Comparison of ENCODE assay signal across 8 cellular contexts in genomic region chr5:177592010-177592834, GRCh38. TPM values are rescaled to one million over a fixed set of nuclear protein-coding genes. Genes with fewer than 3 reads are reported as not detected.
DNase-seq lines count a peak whose midpoint lies in the region; ATAC-seq and TF ChIP-seq lines count a peak whose summit lies in the region.

Gene TMED9 (plus strand): TSS chr5:177592203. CDS start chr5:177592215, 12 bp downstream.

- peak within 1 kb of the TSS; percentile 98 for H3K4me3 Mint-ChIP-seq in activated CD4-positive, alpha-beta T cell treated with anti-CD3 and anti-CD28 coated beads for 36 hours
- H3K4me3 Mint-ChIP-seq in chondrocyte (ENCODE audit: unreplicated experiment), result peak within 1 kb of the TSS; percentile 100

- peaks cover 42% of the 10 kb centered on the region for H3K36me3 Mint-ChIP-seq in activated CD4-positive, alpha-beta T cell treated with anti-CD3 and anti-CD28 coated beads for 36 hours (ENCODE audit: low read depth)
- peaks cover 22% of the 10 kb centered on the region for H3K36me3 Mint-ChIP-seq in chondrocyte (ENCODE audit: low read depth)

- peak within 1 kb of the TSS; percentile 99 for H3K27ac Mint-ChIP-seq in activated CD4-positive, alpha-beta T cell treated with anti-CD3 and anti-CD28 coated beads for 36 hours
- peak within 1 kb of the TSS; percentile 100 for H3K27ac Mint-ChIP-seq in chondrocyte (ENCODE audit: unreplicated experiment)

- peaks cover 6% of the 10 kb centered on the region for H3K27me3 ChIP-seq in kidney epithelial cell (ENCODE audit: control insufficient read depth, insufficient read depth, low read length)

- peaks cover 5% of the 10 kb centered on the region for H3K27me3 Mint-ChIP-seq in activated CD4-positive, alpha-beta T cell treated with anti-CD3 and anti-CD28 coated beads for 36 hours
- peaks cover 23% of the 10 kb centered on the region for H3K27me3 Mint-ChIP-seq in chondrocyte (ENCODE audit: low read depth)

- peak within 1 kb of the TSS; percentile 98 for H3K4me3 ChIP-seq in AG04449 (ENCODE audit: low read depth, low read length)
- peak within 1 kb of the TSS; percentile 98 for H3K4me3 ChIP-seq in kidney epithelial cell (ENCODE audit: low read depth, low read length)

- peak; percentile 85 for ATAC-seq in GM18858 (IDR thresholded peaks at IDR 0.05; ENCODE audit: unreplicated experiment)
- peak; percentile 91 for ATAC-seq in HG03066 (IDR thresholded peaks at IDR 0.05; ENCODE audit: low read depth, unreplicated experiment)
- peak; percentile 97 for ATAC-seq in activated CD4-positive, alpha-beta T cell treated with anti-CD3 and anti-CD28 coated beads for 36 hours

- TF ChIP-seq CTCF in AG04449 (IDR thresholded peaks at IDR 0.05; ENCODE audit: insufficient read depth, low read length, missing control alignments), result no peak
- peak; percentile 26 for TF ChIP-seq CTCF in chondrocyte (IDR thresholded peaks at IDR 0.05)
- no peak for TF ChIP-seq CTCF in kidney epithelial cell (IDR thresholded peaks at IDR 0.05; ENCODE audit: insufficient read depth, low read length, poor library complexity, severe bottlenecking)

- CTCF ChIA-PET in AG04449 (lab: Yijun Ruan, JAX), result interaction anchor here (0.8 to 2.8 kb wide), 5 partner anchors 16 to 202 kb away, joined by 3 to 16 read pairs (median 3); no protein-coding TSS in a partner anchor
- CTCF ChIA-PET in activated CD4-positive, alpha-beta T cell treated with anti-CD3 and anti-CD28 coated beads for 36 hours (lab: Charles Lee), result interaction anchor here (0.6 to 1.9 kb wide), 6 partner anchors 15 to 556 kb away, joined by 3 to 6 read pairs (median 4); no protein-coding TSS in a partner anchor

- H3K36me3 ChIP-seq in kidney epithelial cell (ENCODE audit: control insufficient read depth, insufficient read depth, low read length), result peaks cover 1% of the 10 kb centered on the region

- DNase-seq in AG04449 (ENCODE audit: low read depth, low spot score), result no peak
- DNase-seq in NCI-H2227 (lab: John Stamatoyannopoulos, UW; ENCODE audit: unreplicated experiment), result peak; percentile 86
- peak; percentile 94 for DNase-seq in activated CD4-positive, alpha-beta T cell treated with anti-CD3 and anti-CD28 coated beads for 36 hours
- DNase-seq in chondrocyte (ENCODE audit: low spot score), result peak; percentile 95
- peak; percentile 43 for DNase-seq in kidney epithelial cell (ENCODE audit: low read depth)
- peak; percentile 91 for DNase-seq in stimulated activated CD4-positive, alpha-beta T cell treated with anti-CD3 and anti-CD28 coated beads, Interleukin-15, amount 100 ng/mL, for 24 hours

- intact Hi-C loops in activated CD4-positive, alpha-beta T cell treated with anti-CD3 and anti-CD28 coated beads for 36 hours (cut with DNase I, micrococcal nuclease), result loop anchor here (1.0 to 10.0 kb wide), 9 partner anchors 8 to 613 kb away; partner anchors contain the start of genes FAM193B (in 2 of the 2), B4GALT7 (in 1 of the 2), GRK6 (in 1 of the 2) and HNRNPAB (in 1 of the 2)

- POLR2A ChIA-PET in AG04449 (lab: Yijun Ruan, JAX), result interaction anchor here (0.6 to 2.0 kb wide), 7 partner anchors 8 to 97 kb away, joined by 3 to 10 read pairs (median 4); no protein-coding TSS in a partner anchor
- POLR2A ChIA-PET in activated CD4-positive, alpha-beta T cell treated with anti-CD3 and anti-CD28 coated beads for 36 hours (lab: Charles Lee), result no interaction called here

- peaks cover 29% of the 10 kb centered on the region for H3K4me1 Mint-ChIP-seq in activated CD4-positive, alpha-beta T cell treated with anti-CD3 and anti-CD28 coated beads for 36 hours
- H3K4me1 Mint-ChIP-seq in chondrocyte (ENCODE audit: low read depth), result peaks cover 33% of the 10 kb centered on the region

- no peaks in the 10 kb centered on the region for H3K9me3 Mint-ChIP-seq in activated CD4-positive, alpha-beta T cell treated with anti-CD3 and anti-CD28 coated beads for 36 hours (ENCODE audit: low read depth)
- no peaks in the 10 kb centered on the region for H3K9me3 Mint-ChIP-seq in chondrocyte (ENCODE audit: low read depth)

RNA-seq across cellular contexts. Expression of gene TMED9, which starts in this region (rescaled TPM):
- total RNA-seq in activated CD4-positive, alpha-beta T cell treated with anti-CD3 and anti-CD28 coated beads for 36 hours, result 100 to 1,000 TPM in 1 of 2 experiments, 10 to 100 TPM in 1; 83.2 to 109 TPM
- total RNA-seq in chondrocyte (290 to 299 TPM (median 293 TPM) in 3 replicates), kidney epithelial cell (163 and 175 TPM in 2 replicates)
